3 cellular contexts compared by ENCODE assay signal in the genomic region with DNA sequence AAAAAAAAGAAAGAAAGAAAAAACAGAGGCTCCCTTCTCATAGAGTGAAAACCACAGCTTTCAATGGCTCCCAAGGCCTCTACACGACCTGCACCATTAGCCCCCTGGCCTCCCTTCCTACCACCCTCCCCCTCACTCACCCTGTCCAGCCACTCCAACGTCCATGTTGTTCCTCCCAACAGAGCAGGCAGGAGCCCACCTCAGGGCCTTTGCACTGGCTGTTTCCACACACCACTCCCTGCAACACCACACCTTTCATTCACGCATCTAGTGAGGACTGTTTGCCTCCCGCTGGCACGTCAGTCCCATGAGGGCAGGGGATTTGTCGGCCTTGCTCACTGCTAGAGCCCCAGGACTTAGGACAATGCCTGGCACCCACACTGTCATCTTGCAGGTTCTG.
TF ChIP-seq lines count a peak whose summit lies in the region.

No MANE protein-coding gene starts in this region.

TF ChIP-seq in HEK293, 187 proteins besides CTCF, POLR2A, EP300 and RAD21 (continues in another document):
- TF ChIP-seq ZNF623 (tag by site-specific recombination; IDR thresholded peaks at IDR 0.05): peak; percentile 93
- TF ChIP-seq ZNF501 (tag by site-specific recombination; IDR thresholded peaks at IDR 0.05): no peak
- TF ChIP-seq, protein P1, sequence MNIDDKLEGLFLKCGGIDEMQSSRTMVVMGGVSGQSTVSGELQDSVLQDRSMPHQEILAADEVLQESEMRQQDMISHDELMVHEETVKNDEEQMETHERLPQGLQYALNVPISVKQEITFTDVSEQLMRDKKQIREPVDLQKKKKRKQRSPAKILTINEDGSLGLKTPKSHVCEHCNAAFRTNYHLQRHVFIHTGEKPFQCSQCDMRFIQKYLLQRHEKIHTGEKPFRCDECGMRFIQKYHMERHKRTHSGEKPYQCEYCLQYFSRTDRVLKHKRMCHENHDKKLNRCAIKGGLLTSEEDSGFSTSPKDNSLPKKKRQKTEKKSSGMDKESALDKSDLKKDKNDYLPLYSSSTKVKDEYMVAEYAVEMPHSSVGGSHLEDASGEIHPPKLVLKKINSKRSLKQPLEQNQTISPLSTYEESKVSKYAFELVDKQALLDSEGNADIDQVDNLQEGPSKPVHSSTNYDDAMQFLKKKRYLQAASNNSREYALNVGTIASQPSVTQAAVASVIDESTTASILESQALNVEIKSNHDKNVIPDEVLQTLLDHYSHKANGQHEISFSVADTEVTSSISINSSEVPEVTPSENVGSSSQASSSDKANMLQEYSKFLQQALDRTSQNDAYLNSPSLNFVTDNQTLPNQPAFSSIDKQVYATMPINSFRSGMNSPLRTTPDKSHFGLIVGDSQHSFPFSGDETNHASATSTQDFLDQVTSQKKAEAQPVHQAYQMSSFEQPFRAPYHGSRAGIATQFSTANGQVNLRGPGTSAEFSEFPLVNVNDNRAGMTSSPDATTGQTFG (tag by site-specific recombination; IDR thresholded peaks at IDR 0.05; ENCODE audit: borderline replicate concordance): no peak
- no peak for TF ChIP-seq ZXDB (tag by site-specific recombination; IDR thresholded peaks at IDR 0.05)
- TF ChIP-seq, protein P2, sequence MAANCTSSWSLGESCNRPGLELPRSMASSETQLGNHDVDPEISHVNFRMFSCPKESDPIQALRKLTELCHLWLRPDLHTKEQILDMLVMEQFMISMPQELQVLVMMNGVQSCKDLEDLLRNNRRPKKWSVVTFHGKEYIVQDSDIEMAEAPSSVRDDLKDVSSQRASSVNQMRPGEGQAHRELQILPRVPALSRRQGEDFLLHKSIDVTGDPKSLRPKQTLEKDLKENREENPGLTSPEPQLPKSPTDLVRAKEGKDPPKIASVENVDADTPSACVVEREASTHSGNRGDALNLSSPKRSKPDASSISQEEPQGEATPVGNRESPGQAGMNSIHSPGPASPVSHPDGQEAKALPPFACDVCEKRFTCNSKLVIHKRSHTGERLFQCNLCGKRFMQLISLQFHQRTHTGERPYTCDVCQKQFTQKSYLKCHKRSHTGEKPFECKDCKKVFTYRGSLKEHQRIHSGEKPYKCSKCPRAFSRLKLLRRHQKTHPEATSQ (tag by site-specific recombination; IDR thresholded peaks at IDR 0.05): no peak
- no peak for TF ChIP-seq ZNF654 (tag by site-specific recombination; IDR thresholded peaks at IDR 0.05; ENCODE audit: low read depth)

TF ChIP-seq in IMR-90, 13 proteins besides CTCF, POLR2A, EP300 and RAD21:
- TF ChIP-seq BHLHE40 (IDR thresholded peaks at IDR 0.05; ENCODE audit: low read depth, low read length) (no peak), RCOR1 (IDR thresholded peaks at IDR 0.05; ENCODE audit: insufficient replicate concordance, low read length) (no peak), FOS (IDR thresholded peaks at IDR 0.05; ENCODE audit: low read depth, low read length) (no peak), SMC3 (IDR thresholded peaks at IDR 0.05; ENCODE audit: low read depth, low read length) (no peak), RFX5 (IDR thresholded peaks at IDR 0.05; ENCODE audit: low read depth, low read length) (no peak), MAZ (IDR thresholded peaks at IDR 0.05; ENCODE audit: borderline replicate concordance, low read depth, low read length) (no peak), MXI1 (IDR thresholded peaks at IDR 0.05; ENCODE audit: borderline replicate concordance, low read depth, low read length) (no peak), CHD1 (IDR thresholded peaks at IDR 0.05; ENCODE audit: low read depth, low read length) (no peak), ELK1 (IDR thresholded peaks at IDR 0.05; ENCODE audit: borderline replicate concordance, low read depth, low read length) (no peak), MAFK (IDR thresholded peaks at IDR 0.05; ENCODE audit: low read depth, low read length) (no peak), NFE2L2 (IDR thresholded peaks at IDR 0.05; ENCODE audit: low read depth, low read length) (no peak), CEBPB (IDR thresholded peaks at IDR 0.05; ENCODE audit: low read depth, low read length) (no peak)
- TF ChIP-seq, protein P3, sequence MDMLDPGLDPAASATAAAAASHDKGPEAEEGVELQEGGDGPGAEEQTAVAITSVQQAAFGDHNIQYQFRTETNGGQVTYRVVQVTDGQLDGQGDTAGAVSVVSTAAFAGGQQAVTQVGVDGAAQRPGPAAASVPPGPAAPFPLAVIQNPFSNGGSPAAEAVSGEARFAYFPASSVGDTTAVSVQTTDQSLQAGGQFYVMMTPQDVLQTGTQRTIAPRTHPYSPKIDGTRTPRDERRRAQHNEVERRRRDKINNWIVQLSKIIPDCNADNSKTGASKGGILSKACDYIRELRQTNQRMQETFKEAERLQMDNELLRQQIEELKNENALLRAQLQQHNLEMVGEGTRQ (IDR thresholded peaks at IDR 0.05; ENCODE audit: low read depth, low read length): no peak

TF ChIP-seq in H1, 55 proteins besides CTCF, POLR2A, EP300 and RAD21:
- TF ChIP-seq NANOG (IDR thresholded peaks at IDR 0.05; ENCODE audit: insufficient read depth, low read depth, low read length, poor library complexity, severe bottlenecking) (no peak), RFX5 (IDR thresholded peaks at IDR 0.05; ENCODE audit: borderline replicate concordance, low read depth, low read length) (no peak), CEBPB (IDR thresholded peaks at IDR 0.05; ENCODE audit: low read depth, low read length) (no peak), CHD2 (IDR thresholded peaks at IDR 0.05; ENCODE audit: low read length) (no peak), TAF7 (optimal IDR thresholded peaks at IDR 0.05; ENCODE audit: borderline replicate concordance, low read depth, low read length) (no peak), CTBP2 (IDR thresholded peaks at IDR 0.05; ENCODE audit: borderline replicate concordance, insufficient read depth, insufficient read length, low read length) (no peak), EZH2 (IDR thresholded peaks at IDR 0.05; ENCODE audit: low read depth, low read length, severe bottlenecking) (no peak), PHF8 (conservative IDR thresholded peaks at IDR 0.05; ENCODE audit: low read depth, low read length) (no peak)
TF ChIP-seq in H1: peak in this region for 0.
